Comparison of ENCODE assay signal across 2 cellular contexts in the genomic region with DNA sequence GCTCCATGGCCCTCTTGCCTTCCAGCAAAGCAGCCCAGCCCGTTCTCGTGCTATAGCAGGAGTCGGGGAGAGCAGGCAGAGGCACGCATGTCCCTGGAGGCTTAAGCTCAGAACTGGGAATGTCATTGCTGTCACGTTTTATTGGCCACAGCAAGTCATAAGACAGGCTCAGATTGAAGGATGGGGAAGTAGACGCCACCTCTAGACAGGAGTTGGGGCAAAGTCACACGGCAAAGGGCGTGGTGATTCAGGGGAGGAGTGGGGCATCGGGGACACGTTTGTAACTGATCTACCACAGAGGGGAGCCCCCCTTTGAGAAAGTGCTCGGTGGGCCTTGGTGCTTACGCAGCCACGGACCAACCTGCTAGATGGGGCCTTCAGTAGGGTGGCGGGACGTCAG. TPM values are rescaled to one million over a fixed set of nuclear protein-coding genes. Genes with fewer than 3 reads are reported as not detected.
"Had no signal": no experiment of that assay in that cellular context is flagged by ENCODE, and none has a peak within 500 bp of the region (broad histone marks: within the 10 kb centered on the region; RNA-seq: fewer than 3 reads in every experiment).

No MANE protein-coding gene starts in this region.

RNA-seq across cellular contexts. Expression of a gene that starts 9.5 kb away (rescaled TPM):
- total RNA-seq: activated CD8-positive, alpha-beta T cell treated with anti-CD3 and anti-CD28 coated beads, Interleukin-2, amount 10 ng/mL, durations not matched to agents 7 days and 5 days; ascending aorta had no signal
